In the genomic region with DNA sequence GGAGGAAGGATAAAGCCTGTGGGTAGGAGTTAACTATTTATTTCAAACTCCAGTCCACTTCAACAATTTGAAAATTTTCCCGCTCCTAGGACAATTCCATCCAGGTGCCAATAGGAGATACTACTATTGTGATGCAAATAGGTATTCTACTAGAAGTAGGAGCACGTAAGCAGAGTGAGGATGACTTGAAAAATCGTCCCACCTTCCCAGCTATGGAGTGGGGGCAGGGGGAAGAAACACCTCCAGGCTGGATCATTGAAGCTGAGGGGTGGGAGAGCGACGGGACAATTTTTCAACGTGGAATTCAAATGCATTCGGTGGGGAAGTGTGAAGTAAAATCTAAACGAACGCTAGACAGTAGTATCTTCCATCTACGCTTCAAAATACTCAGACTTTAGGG, we compare ENCODE assay signal across 8 cellular contexts. TPM values are rescaled to one million over a fixed set of nuclear protein-coding genes. Genes with fewer than 3 reads are reported as not detected.
DNase-seq lines count a peak whose midpoint lies in the region; ATAC-seq, FAIRE-seq and TF ChIP-seq lines count a peak whose summit lies in the region.
"Had no signal": no experiment of that assay in that cellular context is flagged by ENCODE, and none has a peak within 500 bp of the region (broad histone marks: within the 10 kb centered on the region; RNA-seq: fewer than 3 reads in every experiment).

No MANE protein-coding gene starts in this region.

- no peak for ATAC-seq in HG02840 (IDR thresholded peaks at IDR 0.05; ENCODE audit: low FRiP score, unreplicated experiment)

- H3K9me3 ChIP-seq in adipocyte (ENCODE audit: control insufficient read depth, low read length), result no peaks in the 10 kb centered on the region
- no peaks in the 10 kb centered on the region for H3K9me3 ChIP-seq in stomach smooth muscle (ENCODE audit: control insufficient read depth in 2 of 2, low read length in 2 of 2)

- peak; percentile 4 for FAIRE-seq in HTR-8/SVneo (lab: Jason Lieb, UNC)

- peak overlapping the region; percentile 90 for H3K9ac ChIP-seq in adipocyte (ENCODE audit: low read length)
- H3K9ac ChIP-seq in stomach smooth muscle (ENCODE audit: low read length in 2 of 2), result peak overlapping the region in 1 of 2 donors; percentile 66

- H3K36me3 ChIP-seq in adipocyte (ENCODE audit: control insufficient read depth, insufficient read depth, low read length, severe bottlenecking) (no peaks in the 10 kb centered on the region), kidney epithelial cell (ENCODE audit: control insufficient read depth, insufficient read depth, low read length) (no peaks in the 10 kb centered on the region), stomach smooth muscle (ENCODE audit: control insufficient read depth in 2 of 2, insufficient read depth in 2 of 2, low read length in 2 of 2) (no peaks in the 10 kb centered on the region)

- H3K4me1 ChIP-seq in adipocyte (ENCODE audit: control insufficient read depth, insufficient read depth, low read length) (peaks cover 5% of the 10 kb centered on the region), stomach smooth muscle (ENCODE audit: control insufficient read depth, insufficient read depth, low read length) (peaks cover 9% of the 10 kb centered on the region)

- no peak for TF ChIP-seq CTCF in kidney epithelial cell (IDR thresholded peaks at IDR 0.05; ENCODE audit: insufficient read depth, low read length, poor library complexity, severe bottlenecking)

- H3K4me3 ChIP-seq in adipocyte (ENCODE audit: low read length) (peak overlapping the region; percentile 93), kidney epithelial cell (ENCODE audit: low read depth, low read length) (peak overlapping the region; percentile 87), stomach smooth muscle (ENCODE audit: low read length in 2 of 2) (peak overlapping the region; percentile 85 to 87)

- no peak for DNase-seq in HTR-8/SVneo (ENCODE audit: insufficient read length, low spot score)
- DNase-seq in adipocyte (ENCODE audit: low read depth), result no peak
- no peak for DNase-seq in kidney epithelial cell (ENCODE audit: low read depth)
- DNase-seq in stimulated activated CD4-positive, alpha-beta T cell treated with anti-CD3 and anti-CD28 coated beads, Interleukin-15, amount 100 ng/mL, for 24 hours, result no peak
- no peak for DNase-seq in NCI-H446 treated with DMSO at 0.1 percent for 48 hours (lab: John Stamatoyannopoulos, UW)
- DNase-seq: NCI-H1417 treated with DMSO at 0.1 percent for 48 hours had no signal

- H3K27ac ChIP-seq in stomach smooth muscle (ENCODE audit: low read length), result peak overlapping the region; percentile 32

- H3K27me3 ChIP-seq in adipocyte (replicated peaks; ENCODE audit: control insufficient read depth, insufficient read depth, low read length) (no peaks in the 10 kb centered on the region), kidney epithelial cell (ENCODE audit: control insufficient read depth, insufficient read depth, low read length) (no peaks in the 10 kb centered on the region), stomach smooth muscle (ENCODE audit: control insufficient read depth in 1 of 2, insufficient read depth in 2 of 2, low read length in 2 of 2) (no peaks in the 10 kb centered on the region)

RNA-seq across cellular contexts. Expression of gene ARHGAP42, which starts 0.6 kb away (rescaled TPM):
- 23.3 and 27.9 TPM in 2 replicates for total RNA-seq in kidney epithelial cell
